In genomic region chr20:64081620-64081964, GRCh38 we compare ENCODE assay signal across 1 cellular context.
TF ChIP-seq lines count a peak whose summit lies in the region.

No MANE protein-coding gene starts in this region.

TF ChIP-seq in H1, 55 proteins besides CTCF, POLR2A, EP300 and RAD21:
- TF ChIP-seq CHD2 (IDR thresholded peaks at IDR 0.05; ENCODE audit: low read length) = no peak
- no peak for TF ChIP-seq CTBP2 (IDR thresholded peaks at IDR 0.05; ENCODE audit: borderline replicate concordance, insufficient read depth, insufficient read length, low read length)
